In the genomic region with DNA sequence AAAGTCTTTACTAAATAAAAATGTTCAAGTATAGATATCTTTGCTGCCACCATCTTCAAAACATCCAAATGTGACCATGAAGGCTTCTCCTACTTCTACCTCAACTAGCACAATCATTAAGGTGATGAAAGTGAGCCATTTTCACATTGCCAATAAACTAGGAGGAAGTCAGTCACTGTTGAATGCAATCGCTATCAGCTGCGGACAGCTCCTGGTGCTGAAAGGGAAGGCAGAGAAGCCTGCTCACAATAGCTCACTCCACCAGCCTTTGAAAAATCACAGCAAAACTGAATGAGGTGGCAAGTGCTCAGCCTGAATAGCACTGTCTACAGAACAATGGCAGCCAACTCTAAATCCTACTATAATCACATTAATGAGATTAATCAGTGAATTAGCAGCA, we compare ENCODE assay signal across 10 cellular contexts. TPM values are rescaled to one million over a fixed set of nuclear protein-coding genes. Genes with fewer than 3 reads are reported as not detected.
A peak's percentile ranks its signal among the peaks of the same experiment; 100 is the strongest.
DNase-seq lines count a peak whose midpoint lies in the region; ATAC-seq and TF ChIP-seq lines count a peak whose summit lies in the region.
"Had no signal": no experiment of that assay in that cellular context is flagged by ENCODE, and none has a peak within 500 bp of the region (broad histone marks: within the 10 kb centered on the region; RNA-seq: fewer than 3 reads in every experiment).

No MANE protein-coding gene starts in this region.

- H3K9me3 ChIP-seq in thyroid gland, result no peaks in the 10 kb centered on the region

- H3K36me3 Mint-ChIP-seq in activated naive CD4-positive, alpha-beta T cell treated with anti-CD3 and anti-CD28 coated beads, Interleukin-2, amount 10 ng/mL, durations not matched to agents 7 days and 5 days, result no peaks in the 10 kb centered on the region
- no peaks in the 10 kb centered on the region for H3K36me3 Mint-ChIP-seq in activated naive CD4-positive, alpha-beta T cell treated with anti-CD3 and anti-CD28 coated beads, Interleukin-2, amount 50 U/mL, for 72 hours

- no peaks in the 10 kb centered on the region for H3K4me1 ChIP-seq in thyroid gland

- intact Hi-C loops in thyroid gland (cut with DNase I), result no loop called here

- ATAC-seq in activated naive CD4-positive, alpha-beta T cell treated with anti-CD3 and anti-CD28 coated beads, Interleukin-2, amount 50 U/mL, for 72 hours, result no peak
- no peak for ATAC-seq in GM18861 (IDR thresholded peaks at IDR 0.05; ENCODE audit: unreplicated experiment)

- no peak overlapping the region for H3K4me3 Mint-ChIP-seq in activated naive CD4-positive, alpha-beta T cell treated with anti-CD3 and anti-CD28 coated beads, Interleukin-2, amount 10 ng/mL, durations not matched to agents 7 days and 5 days

- CTCF ChIA-PET in activated naive CD4-positive, alpha-beta T cell treated with anti-CD3 and anti-CD28 coated beads, Interleukin-2, amount 10 ng/mL, durations not matched to agents 7 days and 5 days (lab: Charles Lee), result no interaction called here

- no peaks in the 10 kb centered on the region for H3K36me3 ChIP-seq in thyroid gland

- DNase-seq in activated naive CD4-positive, alpha-beta T cell treated with anti-CD3 and anti-CD28 coated beads, Interleukin-2, amount 10 ng/mL, durations not matched to agents 7 days and 5 days, result peak; percentile 39
- no peak for DNase-seq in activated naive CD4-positive, alpha-beta T cell treated with anti-CD3 and anti-CD28 coated beads, Interleukin-2, amount 50 U/mL, for 72 hours (ENCODE audit: low spot score in 2 of 2)
- DNase-seq in NCI-H2196 treated with DMSO at 0.1 percent for 48 hours (lab: John Stamatoyannopoulos, UW; ENCODE audit: unreplicated experiment), result peak; percentile 23
- peak; percentile 55 for DNase-seq in astrocyte of the hippocampus (ENCODE audit: low read depth, low spot score)
- peak; percentile 7 to 32 for DNase-seq in thyroid gland
- DNase-seq in activated T-cell treated with anti-CD3 and anti-CD28 coated beads, Interleukin-2, amount 50 U/mL, for 48 hours, result no peak
- no peak for DNase-seq in erythroblast (lab: John Stamatoyannopoulos, UW)
- DNase-seq: aorta had no signal

- H3K4me1 Mint-ChIP-seq in activated naive CD4-positive, alpha-beta T cell treated with anti-CD3 and anti-CD28 coated beads, Interleukin-2, amount 10 ng/mL, durations not matched to agents 7 days and 5 days, result no peaks in the 10 kb centered on the region

- no peaks in the 10 kb centered on the region for H3K27me3 ChIP-seq in thyroid gland

- no peak overlapping the region for H3K27ac Mint-ChIP-seq in activated naive CD4-positive, alpha-beta T cell treated with anti-CD3 and anti-CD28 coated beads, Interleukin-2, amount 10 ng/mL, durations not matched to agents 7 days and 5 days
- no peak overlapping the region for H3K27ac Mint-ChIP-seq in activated naive CD4-positive, alpha-beta T cell treated with anti-CD3 and anti-CD28 coated beads, Interleukin-2, amount 50 U/mL, for 72 hours

- no peaks in the 10 kb centered on the region for H3K9me3 Mint-ChIP-seq in activated naive CD4-positive, alpha-beta T cell treated with anti-CD3 and anti-CD28 coated beads, Interleukin-2, amount 10 ng/mL, durations not matched to agents 7 days and 5 days
- H3K9me3 Mint-ChIP-seq in activated naive CD4-positive, alpha-beta T cell treated with anti-CD3 and anti-CD28 coated beads, Interleukin-2, amount 50 U/mL, for 72 hours, result peaks cover 3% of the 10 kb centered on the region in 2 donors

- no peaks in the 10 kb centered on the region for H3K27me3 Mint-ChIP-seq in activated naive CD4-positive, alpha-beta T cell treated with anti-CD3 and anti-CD28 coated beads, Interleukin-2, amount 10 ng/mL, durations not matched to agents 7 days and 5 days

- WGBS in thyroid gland, 2 donors, result 12 to 19% methylated on average over 2 of the region's 2 CpGs

- no peak for TF ChIP-seq POLR2A in thyroid gland (IDR thresholded peaks at IDR 0.05)
- TF ChIP-seq POLR2A in erythroblast (IDR thresholded peaks at IDR 0.05; ENCODE audit: low read length), result no peak

- no peak overlapping the region for H3K4me3 ChIP-seq in thyroid gland (replicated peaks in 1 of 3)

- TF ChIP-seq CTCF in thyroid gland (IDR thresholded peaks at IDR 0.05), result no peak

- no peak overlapping the region for H3K27ac ChIP-seq in thyroid gland

RNA-seq across cellular contexts. Expression of a gene that starts 2.2 kb away (rescaled TPM):
- under 1 TPM in 1 of 2 donors, not detected in 1; 0.10 TPM for total RNA-seq in activated naive CD4-positive, alpha-beta T cell treated with anti-CD3 and anti-CD28 coated beads, Interleukin-2, amount 50 U/mL, for 72 hours
- 1 to 10 TPM in 1 of 4 donors, under 1 TPM in 2, not detected in 1; 0.13 to 2.1 (median 0.45) TPM for total RNA-seq in thyroid gland
- total RNA-seq: glomerular endothelial cell had no signal

Comparison
In these comparisons a context has a peak if more than half of its experiments do, and no peak if none do; other contexts are left out.
1. DNase-seq: peak in activated naive CD4-positive, alpha-beta T cell treated with anti-CD3 and anti-CD28 coated beads, Interleukin-2, amount 10 ng/mL, durations not matched to agents 7 days and 5 days (single experiment), NCI-H2196 treated with DMSO at 0.1 percent for 48 hours (single experiment), astrocyte of the hippocampus (single experiment) and thyroid gland (2 of 2); none in activated naive CD4-positive, alpha-beta T cell treated with anti-CD3 and anti-CD28 coated beads, Interleukin-2, amount 50 U/mL, for 72 hours (0 of 2), activated T-cell treated with anti-CD3 and anti-CD28 coated beads, Interleukin-2, amount 50 U/mL, for 48 hours (0 of 2) and erythroblast (0 of 2).